1 cellular context compared by ENCODE assay signal in the genomic region with DNA sequence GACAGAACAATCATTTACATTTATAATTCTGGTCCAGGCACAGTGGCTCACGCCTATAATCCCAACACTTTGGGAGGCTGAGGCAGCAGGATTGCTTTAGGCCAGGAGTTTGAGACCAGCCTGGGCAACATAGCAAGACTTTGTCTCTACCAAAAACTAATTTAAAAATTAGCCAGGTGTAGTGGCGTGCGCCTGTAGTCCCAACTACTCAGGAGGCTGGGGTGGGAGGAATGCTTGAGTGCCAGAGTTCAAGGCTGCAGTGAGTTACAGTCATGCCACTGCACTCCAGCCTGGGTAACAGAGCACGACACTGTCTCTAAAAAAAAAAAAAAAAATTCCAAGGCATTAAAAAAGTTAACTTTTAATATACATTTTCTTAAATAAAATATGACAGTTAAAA.
TF ChIP-seq lines count a peak whose summit lies in the region.

No MANE protein-coding gene starts in this region.

TF ChIP-seq in HepG2, 621 proteins besides CTCF, POLR2A, EP300 and RAD21 (continued from another document and continues in another):
- TF ChIP-seq CERS6 (CRISPR knock-in tag; IDR thresholded peaks at IDR 0.05): no peak
- no peak for TF ChIP-seq ZFP82 (CRISPR knock-in tag; IDR thresholded peaks at IDR 0.05; ENCODE audit: borderline replicate concordance)
- TF ChIP-seq, protein P1, sequence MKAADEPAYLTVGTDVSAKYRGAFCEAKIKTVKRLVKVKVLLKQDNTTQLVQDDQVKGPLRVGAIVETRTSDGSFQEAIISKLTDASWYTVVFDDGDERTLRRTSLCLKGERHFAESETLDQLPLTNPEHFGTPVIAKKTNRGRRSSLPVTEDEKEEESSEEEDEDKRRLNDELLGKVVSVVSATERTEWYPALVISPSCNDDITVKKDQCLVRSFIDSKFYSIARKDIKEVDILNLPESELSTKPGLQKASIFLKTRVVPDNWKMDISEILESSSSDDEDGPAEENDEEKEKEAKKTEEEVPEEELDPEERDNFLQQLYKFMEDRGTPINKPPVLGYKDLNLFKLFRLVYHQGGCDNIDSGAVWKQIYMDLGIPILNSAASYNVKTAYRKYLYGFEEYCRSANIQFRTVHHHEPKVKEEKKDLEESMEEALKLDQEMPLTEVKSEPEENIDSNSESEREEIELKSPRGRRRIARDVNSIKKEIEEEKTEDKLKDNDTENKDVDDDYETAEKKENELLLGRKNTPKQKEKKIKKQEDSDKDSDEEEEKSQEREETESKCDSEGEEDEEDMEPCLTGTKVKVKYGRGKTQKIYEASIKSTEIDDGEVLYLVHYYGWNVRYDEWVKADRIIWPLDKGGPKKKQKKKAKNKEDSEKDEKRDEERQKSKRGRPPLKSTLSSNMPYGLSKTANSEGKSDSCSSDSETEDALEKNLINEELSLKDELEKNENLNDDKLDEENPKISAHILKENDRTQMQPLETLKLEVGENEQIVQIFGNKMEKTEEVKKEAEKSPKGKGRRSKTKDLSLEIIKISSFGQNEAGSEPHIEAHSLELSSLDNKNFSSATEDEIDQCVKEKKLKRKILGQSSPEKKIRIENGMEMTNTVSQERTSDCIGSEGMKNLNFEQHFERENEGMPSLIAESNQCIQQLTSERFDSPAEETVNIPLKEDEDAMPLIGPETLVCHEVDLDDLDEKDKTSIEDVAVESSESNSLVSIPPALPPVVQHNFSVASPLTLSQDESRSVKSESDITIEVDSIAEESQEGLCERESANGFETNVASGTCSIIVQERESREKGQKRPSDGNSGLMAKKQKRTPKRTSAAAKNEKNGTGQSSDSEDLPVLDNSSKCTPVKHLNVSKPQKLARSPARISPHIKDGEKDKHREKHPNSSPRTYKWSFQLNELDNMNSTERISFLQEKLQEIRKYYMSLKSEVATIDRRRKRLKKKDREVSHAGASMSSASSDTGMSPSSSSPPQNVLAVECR (CRISPR knock-in tag; IDR thresholded peaks at IDR 0.05; ENCODE audit: borderline replicate concordance): no peak
- TF ChIP-seq, protein P2, sequence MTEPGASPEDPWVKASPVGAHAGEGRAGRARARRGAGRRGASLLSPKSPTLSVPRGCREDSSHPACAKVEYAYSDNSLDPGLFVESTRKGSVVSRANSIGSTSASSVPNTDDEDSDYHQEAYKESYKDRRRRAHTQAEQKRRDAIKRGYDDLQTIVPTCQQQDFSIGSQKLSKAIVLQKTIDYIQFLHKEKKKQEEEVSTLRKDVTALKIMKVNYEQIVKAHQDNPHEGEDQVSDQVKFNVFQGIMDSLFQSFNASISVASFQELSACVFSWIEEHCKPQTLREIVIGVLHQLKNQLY (CRISPR knock-in tag; IDR thresholded peaks at IDR 0.05): no peak
- no peak for TF ChIP-seq TBX3 (IDR thresholded peaks at IDR 0.05; ENCODE audit: borderline replicate concordance)
- TF ChIP-seq SAP130 (CRISPR knock-in tag; IDR thresholded peaks at IDR 0.05; ENCODE audit: low read depth): no peak; the same call in 1 of the 2 replicates
- no peak for TF ChIP-seq ZFP62 (CRISPR knock-in tag; IDR thresholded peaks at IDR 0.05)
- TF ChIP-seq, protein P3, sequence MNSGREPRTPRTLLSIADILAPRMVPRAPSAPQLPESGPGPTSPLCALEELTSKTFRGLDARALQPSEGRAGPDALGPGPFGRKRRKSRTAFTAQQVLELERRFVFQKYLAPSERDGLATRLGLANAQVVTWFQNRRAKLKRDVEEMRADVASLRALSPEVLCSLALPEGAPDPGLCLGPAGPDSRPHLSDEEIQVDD (CRISPR knock-in tag; IDR thresholded peaks at IDR 0.05; ENCODE audit: borderline replicate concordance): no peak
- no peak for TF ChIP-seq SAFB2 (CRISPR knock-in tag; IDR thresholded peaks at IDR 0.05; ENCODE audit: borderline replicate concordance, low read depth)
- no peak for TF ChIP-seq ZNF83 (CRISPR knock-in tag; IDR thresholded peaks at IDR 0.05; ENCODE audit: borderline replicate concordance)
- no peak for TF ChIP-seq ZNF44 (CRISPR knock-in tag; IDR thresholded peaks at IDR 0.05)
- no peak for TF ChIP-seq GPN1 (CRISPR knock-in tag; IDR thresholded peaks at IDR 0.05; ENCODE audit: borderline replicate concordance)
- TF ChIP-seq POGZ (CRISPR knock-in tag; IDR thresholded peaks at IDR 0.05): peak; percentile 69
- TF ChIP-seq MZF1 (CRISPR knock-in tag; IDR thresholded peaks at IDR 0.05; ENCODE audit: borderline replicate concordance): no peak
- no peak for TF ChIP-seq NPAS2 (CRISPR knock-in tag; IDR thresholded peaks at IDR 0.05; ENCODE audit: borderline replicate concordance)
- TF ChIP-seq, protein P4, sequence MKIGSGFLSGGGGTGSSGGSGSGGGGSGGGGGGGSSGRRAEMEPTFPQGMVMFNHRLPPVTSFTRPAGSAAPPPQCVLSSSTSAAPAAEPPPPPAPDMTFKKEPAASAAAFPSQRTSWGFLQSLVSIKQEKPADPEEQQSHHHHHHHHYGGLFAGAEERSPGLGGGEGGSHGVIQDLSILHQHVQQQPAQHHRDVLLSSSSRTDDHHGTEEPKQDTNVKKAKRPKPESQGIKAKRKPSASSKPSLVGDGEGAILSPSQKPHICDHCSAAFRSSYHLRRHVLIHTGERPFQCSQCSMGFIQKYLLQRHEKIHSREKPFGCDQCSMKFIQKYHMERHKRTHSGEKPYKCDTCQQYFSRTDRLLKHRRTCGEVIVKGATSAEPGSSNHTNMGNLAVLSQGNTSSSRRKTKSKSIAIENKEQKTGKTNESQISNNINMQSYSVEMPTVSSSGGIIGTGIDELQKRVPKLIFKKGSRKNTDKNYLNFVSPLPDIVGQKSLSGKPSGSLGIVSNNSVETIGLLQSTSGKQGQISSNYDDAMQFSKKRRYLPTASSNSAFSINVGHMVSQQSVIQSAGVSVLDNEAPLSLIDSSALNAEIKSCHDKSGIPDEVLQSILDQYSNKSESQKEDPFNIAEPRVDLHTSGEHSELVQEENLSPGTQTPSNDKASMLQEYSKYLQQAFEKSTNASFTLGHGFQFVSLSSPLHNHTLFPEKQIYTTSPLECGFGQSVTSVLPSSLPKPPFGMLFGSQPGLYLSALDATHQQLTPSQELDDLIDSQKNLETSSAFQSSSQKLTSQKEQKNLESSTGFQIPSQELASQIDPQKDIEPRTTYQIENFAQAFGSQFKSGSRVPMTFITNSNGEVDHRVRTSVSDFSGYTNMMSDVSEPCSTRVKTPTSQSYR (CRISPR knock-in tag; IDR thresholded peaks at IDR 0.05; ENCODE audit: borderline replicate concordance): no peak
- TF ChIP-seq, protein P5, sequence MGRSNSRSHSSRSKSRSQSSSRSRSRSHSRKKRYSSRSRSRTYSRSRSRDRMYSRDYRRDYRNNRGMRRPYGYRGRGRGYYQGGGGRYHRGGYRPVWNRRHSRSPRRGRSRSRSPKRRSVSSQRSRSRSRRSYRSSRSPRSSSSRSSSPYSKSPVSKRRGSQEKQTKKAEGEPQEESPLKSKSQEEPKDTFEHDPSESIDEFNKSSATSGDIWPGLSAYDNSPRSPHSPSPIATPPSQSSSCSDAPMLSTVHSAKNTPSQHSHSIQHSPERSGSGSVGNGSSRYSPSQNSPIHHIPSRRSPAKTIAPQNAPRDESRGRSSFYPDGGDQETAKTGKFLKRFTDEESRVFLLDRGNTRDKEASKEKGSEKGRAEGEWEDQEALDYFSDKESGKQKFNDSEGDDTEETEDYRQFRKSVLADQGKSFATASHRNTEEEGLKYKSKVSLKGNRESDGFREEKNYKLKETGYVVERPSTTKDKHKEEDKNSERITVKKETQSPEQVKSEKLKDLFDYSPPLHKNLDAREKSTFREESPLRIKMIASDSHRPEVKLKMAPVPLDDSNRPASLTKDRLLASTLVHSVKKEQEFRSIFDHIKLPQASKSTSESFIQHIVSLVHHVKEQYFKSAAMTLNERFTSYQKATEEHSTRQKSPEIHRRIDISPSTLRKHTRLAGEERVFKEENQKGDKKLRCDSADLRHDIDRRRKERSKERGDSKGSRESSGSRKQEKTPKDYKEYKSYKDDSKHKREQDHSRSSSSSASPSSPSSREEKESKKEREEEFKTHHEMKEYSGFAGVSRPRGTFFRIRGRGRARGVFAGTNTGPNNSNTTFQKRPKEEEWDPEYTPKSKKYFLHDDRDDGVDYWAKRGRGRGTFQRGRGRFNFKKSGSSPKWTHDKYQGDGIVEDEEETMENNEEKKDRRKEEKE (IDR thresholded peaks at IDR 0.05): no peak
- no peak for TF ChIP-seq PRDM15 (CRISPR knock-in tag; IDR thresholded peaks at IDR 0.05)
- TF ChIP-seq TFDP2 (CRISPR knock-in tag; IDR thresholded peaks at IDR 0.05): no peak
- no peak for TF ChIP-seq TAF1 (CRISPR knock-in tag; IDR thresholded peaks at IDR 0.05)
- TF ChIP-seq, protein P6, sequence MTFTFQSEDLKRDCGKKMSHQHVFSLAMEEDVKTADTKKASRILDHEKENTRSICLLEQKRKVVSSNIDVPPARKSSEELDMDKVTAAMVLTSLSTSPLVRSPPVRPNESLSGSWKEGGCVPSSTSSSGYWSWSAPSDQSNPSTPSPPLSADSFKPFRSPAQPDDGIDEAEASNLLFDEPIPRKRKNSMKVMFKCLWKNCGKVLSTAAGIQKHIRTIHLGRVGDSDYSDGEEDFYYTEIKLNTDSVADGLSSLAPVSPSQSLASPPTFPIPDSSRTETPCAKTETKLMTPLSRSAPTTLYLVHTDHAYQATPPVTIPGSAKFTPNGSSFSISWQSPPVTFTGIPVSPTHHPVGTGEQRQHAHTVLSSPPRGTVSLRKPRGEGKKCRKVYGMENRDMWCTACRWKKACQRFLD (CRISPR knock-in tag; IDR thresholded peaks at IDR 0.05; ENCODE audit: borderline replicate concordance): no peak
- no peak for TF ChIP-seq ZNF773 (CRISPR knock-in tag; IDR thresholded peaks at IDR 0.05; ENCODE audit: borderline replicate concordance)
- TF ChIP-seq SSRP1 (CRISPR knock-in tag; IDR thresholded peaks at IDR 0.05): no peak
- TF ChIP-seq ZNF326 (CRISPR knock-in tag; IDR thresholded peaks at IDR 0.05; ENCODE audit: borderline replicate concordance): no peak
- TF ChIP-seq MBNL3 (CRISPR knock-in tag; conservative IDR thresholded peaks at IDR 0.05): no peak
- TF ChIP-seq CENPX (CRISPR knock-in tag; IDR thresholded peaks at IDR 0.05): no peak
- no peak for TF ChIP-seq MLLT10 (CRISPR knock-in tag; IDR thresholded peaks at IDR 0.05)
- TF ChIP-seq FOXP1 (IDR thresholded peaks at IDR 0.05): no peak
- no peak for TF ChIP-seq FOXP1 (CRISPR knock-in tag; IDR thresholded peaks at IDR 0.05)
- TF ChIP-seq JUND (CRISPR knock-in tag; IDR thresholded peaks at IDR 0.05): no peak
- TF ChIP-seq THAP8 (CRISPR knock-in tag; IDR thresholded peaks at IDR 0.05; ENCODE audit: borderline replicate concordance): no peak
- TF ChIP-seq TOPORS (CRISPR knock-in tag; IDR thresholded peaks at IDR 0.05): no peak
- TF ChIP-seq, protein P7, sequence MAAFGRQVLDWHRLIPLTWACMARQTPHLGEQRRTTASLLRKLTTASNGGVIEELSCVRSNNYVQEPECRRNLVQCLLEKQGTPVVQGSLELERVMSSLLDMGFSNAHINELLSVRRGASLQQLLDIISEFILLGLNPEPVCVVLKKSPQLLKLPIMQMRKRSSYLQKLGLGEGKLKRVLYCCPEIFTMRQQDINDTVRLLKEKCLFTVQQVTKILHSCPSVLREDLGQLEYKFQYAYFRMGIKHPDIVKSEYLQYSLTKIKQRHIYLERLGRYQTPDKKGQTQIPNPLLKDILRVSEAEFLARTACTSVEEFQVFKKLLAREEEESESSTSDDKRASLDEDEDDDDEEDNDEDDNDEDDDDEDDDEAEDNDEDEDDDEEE (CRISPR knock-in tag; IDR thresholded peaks at IDR 0.05): no peak
- no peak for TF ChIP-seq ZNF674 (CRISPR knock-in tag; IDR thresholded peaks at IDR 0.05; ENCODE audit: low read depth)
- no peak for TF ChIP-seq SP2 (CRISPR knock-in tag; IDR thresholded peaks at IDR 0.05)
- TF ChIP-seq, protein P8, sequence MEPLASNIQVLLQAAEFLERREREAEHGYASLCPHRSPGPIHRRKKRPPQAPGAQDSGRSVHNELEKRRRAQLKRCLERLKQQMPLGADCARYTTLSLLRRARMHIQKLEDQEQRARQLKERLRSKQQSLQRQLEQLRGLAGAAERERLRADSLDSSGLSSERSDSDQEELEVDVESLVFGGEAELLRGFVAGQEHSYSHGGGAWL (CRISPR knock-in tag; IDR thresholded peaks at IDR 0.05): no peak
- no peak for TF ChIP-seq ZFP1 (CRISPR knock-in tag; IDR thresholded peaks at IDR 0.05)
